Comparison of ENCODE assay signal across 16 cellular contexts in genomic region chr4:109735566-109736454, GRCh38. TPM values are rescaled to one million over a fixed set of nuclear protein-coding genes. Genes with fewer than 3 reads are reported as not detected.
DNase-seq lines count a peak whose midpoint lies in the region; ATAC-seq, FAIRE-seq and TF ChIP-seq lines count a peak whose summit lies in the region.
"Had no signal": no experiment of that assay in that cellular context is flagged by ENCODE, and none has a peak within 500 bp of the region (broad histone marks: within the 10 kb centered on the region; RNA-seq: fewer than 3 reads in every experiment).

No MANE protein-coding gene starts in this region.

- H2BK20ac ChIP-seq in IMR-90 (ENCODE audit: low read depth, low read length): 0 out of 2 replicates have a peak overlapping the region, but pooled peaks have one; percentile 21

- H2BK15ac ChIP-seq in IMR-90 (ENCODE audit: low read depth, low read length): peak overlapping the region; percentile 36; the same call in 1 of the 3 replicates

- TF ChIP-seq EP300 in K562 (IDR thresholded peaks at IDR 0.05; ENCODE audit: low read length): peak; percentile 86

- H3K23ac ChIP-seq in IMR-90 (ENCODE audit: low read depth, low read length): no peak overlapping the region; the same call in 1 of the 2 replicates

- ATAC-seq in IMR-90 (ENCODE audit: low read depth) (peak; percentile 92), K562 (peak; percentile 88)
- ATAC-seq: natural killer cell, psoas muscle had no signal

- no peak overlapping the region for H2AK9ac ChIP-seq in IMR-90 (replicated peaks; ENCODE audit: low read depth, low read length, poor library complexity)

- peaks cover 7% of the 10 kb centered on the region for H3K4me1 ChIP-seq in IMR-90 (ENCODE audit: control insufficient read depth, insufficient read depth, low read length)
- H3K4me1 ChIP-seq in K562 (replicated peaks in 1 of 2; ENCODE audit: control insufficient read depth in 2 of 2, insufficient read depth in 2 of 2, low read length in 2 of 2): peaks cover 17 to 40% of the 10 kb centered on the region in 2 experiments
- H3K4me1 ChIP-seq in HAP-1: peaks cover 1% of the 10 kb centered on the region
- H3K4me1 ChIP-seq: ascending aorta, psoas muscle had no signal

- dilution Hi-C loops in IMR-90 (cut with HindIII; ENCODE audit: low sequenced_read_pairs, unreplicated experiment): no loop called here

- peak overlapping the region; percentile 92 for H3K18ac ChIP-seq in IMR-90 (ENCODE audit: low read depth, low read length)

- no peaks in the 10 kb centered on the region for H3K79me1 ChIP-seq in IMR-90 (ENCODE audit: low read depth in 1 of 2, low read length in 2 of 2)

- peak; percentile 99 for FAIRE-seq in K562 (lab: Jason Lieb, UNC)

- H3K27ac ChIP-seq in IMR-90 (ENCODE audit: insufficient read depth, low read length) (peak overlapping the region; percentile 80; the same call in 1 of the 2 replicates), K562 (ENCODE audit: extremely low read depth, low read depth, low read length) (peak overlapping the region; percentile 66)
- H3K27ac ChIP-seq: ascending aorta, dorsolateral prefrontal cortex, psoas muscle had no signal

- TF ChIP-seq RAD21 in IMR-90 (IDR thresholded peaks at IDR 0.05; ENCODE audit: low read length) (no peak), K562 (CRISPR knock-in tag; conservative IDR thresholded peaks at IDR 0.05 in 1 of 2, IDR thresholded peaks at IDR 0.05 in 1 of 2) (no peak)

- in situ Hi-C loops in Caki2 (cut with HindIII; ENCODE audit: low pct_unique_long_range_greater_than_20kb, low sequenced_read_pairs) (no loop called here), IMR-90 (cut with MboI; ENCODE audit: low sequenced_read_pairs) (no loop called here), K562 (cut with MboI) (no loop called here), HAP-1 (cut with MboI; ENCODE audit: low sequenced_read_pairs) (no loop called here)

- BruUV-seq in IMR-90 (replicated peaks; lab: Mats Ljungman, UMichigan) (no TSS peak), K562 (replicated peaks; lab: Mats Ljungman, UMichigan) (no TSS peak)

- TF ChIP-seq CTCF in IMR-90 (conservative IDR thresholded peaks at IDR 0.05; ENCODE audit: low read depth, low read length): no peak
- TF ChIP-seq CTCF in K562 (IDR thresholded peaks at IDR 0.05 in 2 of 3, conservative IDR thresholded peaks at IDR 0.05 in 1 of 3; ENCODE audit: insufficient read depth in 2 of 3, low read depth in 1 of 3, low read length in 3 of 3): no peak

- H3K36me3 ChIP-seq in IMR-90 (ENCODE audit: control insufficient read depth, insufficient read depth, low read length) (no peaks in the 10 kb centered on the region), K562 (ENCODE audit: control insufficient read depth, insufficient read depth, low read length) (no peaks in the 10 kb centered on the region), HAP-1 (replicated peaks) (no peaks in the 10 kb centered on the region)
- H3K36me3 ChIP-seq: ascending aorta had no signal

- no peaks in the 10 kb centered on the region for H3K79me2 ChIP-seq in K562 (ENCODE audit: control insufficient read depth, insufficient read depth, low read length)

- H3K9me3 ChIP-seq in IMR-90 (ENCODE audit: control insufficient read depth, insufficient read depth, low read length) (no peaks in the 10 kb centered on the region), K562 (replicated peaks; ENCODE audit: control insufficient read depth, insufficient read depth, low read depth, low read length) (no peaks in the 10 kb centered on the region), HAP-1 (no peaks in the 10 kb centered on the region)
- H3K9me3 ChIP-seq: ascending aorta, psoas muscle had no signal

- H4K5ac ChIP-seq in IMR-90 (ENCODE audit: low read depth, low read length): peak overlapping the region; percentile 81

- peak overlapping the region; percentile 72; the same call in 1 of the 2 replicates for H3K14ac ChIP-seq in IMR-90 (replicated peaks; ENCODE audit: low read depth, low read length)

- H4K20me1 ChIP-seq in IMR-90 (ENCODE audit: insufficient read depth, low read length): no peaks in the 10 kb centered on the region
- no peaks in the 10 kb centered on the region for H4K20me1 ChIP-seq in K562 (replicated peaks; ENCODE audit: control insufficient read depth, insufficient read depth, low read length)

- intact Hi-C loops in IMR-90 (cut with micrococcal nuclease) (no loop called here), K562 (cut with micrococcal nuclease) (no loop called here)

- H2AK5ac ChIP-seq in IMR-90 (ENCODE audit: low read depth, low read length): no peak overlapping the region

- CTCF ChIA-PET in IMR-90 (lab: Yijun Ruan, JAX) (no interaction called here), K562 (lab: Yijun Ruan, JAX; ENCODE audit: low intra/inter-chr PET ratio) (no interaction called here)

- H3K4ac ChIP-seq in IMR-90 (ENCODE audit: low read depth, low read length): peak overlapping the region; percentile 36; the same call in 1 of the 2 replicates

- H3K4me2 ChIP-seq in IMR-90 (ENCODE audit: low read depth, low read length) (peak overlapping the region; percentile 65; the same call in 1 of the 2 replicates), K562 (ENCODE audit: insufficient read depth, low read length) (peak overlapping the region; percentile 32; the same call in 1 of the 2 replicates)

- H3K9me1 ChIP-seq in IMR-90 (ENCODE audit: insufficient read depth, low read length) (no peaks in the 10 kb centered on the region), K562 (ENCODE audit: control insufficient read depth, insufficient read depth, low read length) (no peaks in the 10 kb centered on the region)

- POLR2A ChIA-PET in IMR-90 (lab: Charles Lee; ENCODE audit: unreplicated experiment) (no interaction called here), K562 (lab: Yijun Ruan, JAX) (interaction anchor here (1.0 to 1.1 kb wide), 2 partner anchors 16 to 79 kb away, joined by 3 read pairs; partner anchors contain the start of gene GAR1)

- H4K91ac ChIP-seq in IMR-90 (ENCODE audit: insufficient read depth, low read depth, low read length): peak overlapping the region; percentile 31; the same call in 1 of the 2 replicates

- H2AFZ ChIP-seq in IMR-90 (replicated peaks; ENCODE audit: low read length, poor library complexity) (no peak overlapping the region), K562 (ENCODE audit: low read depth, low read length) (peak overlapping the region; percentile 84)

- no peak for TF ChIP-seq POLR2A in IMR-90 (IDR thresholded peaks at IDR 0.05; ENCODE audit: low read depth, low read length)
- TF ChIP-seq POLR2A in K562 (conservative IDR thresholded peaks at IDR 0.05): 0 out of 2 replicates have a peak, but pooled peaks have one; percentile 36

- no peak overlapping the region for H3K4me3 ChIP-seq in IMR-90 (ENCODE audit: insufficient read depth, low read depth, low read length)
- no peak overlapping the region for H3K4me3 ChIP-seq in K562
- no peak overlapping the region for H3K4me3 ChIP-seq in HAP-1
- H3K4me3 ChIP-seq: ascending aorta, dorsolateral prefrontal cortex, psoas muscle had no signal

- H2BK5ac ChIP-seq in IMR-90 (ENCODE audit: low read depth, low read length, poor library complexity, severe bottlenecking): peak overlapping the region; percentile 70

- H3K9ac ChIP-seq in IMR-90 (ENCODE audit: low read depth, low read length) (peak overlapping the region; percentile 64; the same call in 1 of the 2 replicates), K562 (ENCODE audit: insufficient read depth in 1 of 2, low read depth in 2 of 2, low read length in 2 of 2) (peak overlapping the region in 1 of 2 experiments; percentile 33; a peak in 1 of 4 replicates)

- H4K8ac ChIP-seq in IMR-90 (ENCODE audit: low read depth in 2 of 2, low read length in 2 of 2): peak overlapping the region; percentile 85 to 86

- no peak overlapping the region for H3K56ac ChIP-seq in IMR-90 (ENCODE audit: extremely low read depth, insufficient read depth, low read length)

- no peaks in the 10 kb centered on the region for H3K27me3 ChIP-seq in IMR-90 (ENCODE audit: control insufficient read depth, insufficient read depth, low read length)
- H3K27me3 ChIP-seq in K562 (ENCODE audit: control insufficient read depth in 2 of 2, insufficient read depth in 2 of 2, low read length in 2 of 2): no peaks in the 10 kb centered on the region
- H3K27me3 ChIP-seq in HAP-1 (ENCODE audit: low read depth): no peaks in the 10 kb centered on the region
- H3K27me3 ChIP-seq: ascending aorta had no signal

- DNase-seq in Caki2 (ENCODE audit: low read depth): peak; percentile 6
- DNase-seq in IMR-90: peak; percentile 50
- DNase-seq in K562 (ENCODE audit: extremely low read depth in 1 of 4, low spot score in 3 of 4): peak in 2 of 4 experiments; percentile 53 to 94
- peak; percentile 8 for DNase-seq in left kidney (ENCODE audit: low read depth, low spot score)
- DNase-seq in SHP77 (lab: John Stamatoyannopoulos, UW): no peak
- no peak for DNase-seq in effector CD8-positive, alpha-beta T cell (lab: John Stamatoyannopoulos, UW)
- no peak for DNase-seq in HAP-1 (ENCODE audit: low spot score in 2 of 2)
- no peak for DNase-seq in HPDE6-E6E7 (ENCODE audit: extremely low spot score)
- DNase-seq: activated gamma-delta T cell treated with Interleukin-2 at 50 U/mL for 16 hours, dorsolateral prefrontal cortex, hippocampal formation, natural killer cell, NCI-H1930, psoas muscle, RPMI8226 had no signal

- H2BK120ac ChIP-seq in IMR-90 (ENCODE audit: low read depth, low read length): peak overlapping the region; percentile 61

- no CpG with 5 or more reads among the region's 8 CpGs for WGBS in IMR-90 (ENCODE audit: extremely low coverage in 2 of 2, insufficient read length in 1 of 2), 2 experiments
- 22% methylated on average over 8 of the region's 8 CpGs for WGBS in K562 (ENCODE audit: insufficient coverage, low coverage, missing lambda C conversion rate)

RNA-seq across cellular contexts. Expression of gene PLA2G12A, which starts 5.9 kb away (rescaled TPM):
- total RNA-seq in Caki2 (2014; rRNA removed; shearing (Covaris generic); ENCODE audit: low replicate concordance): 11.4 and 17.3 TPM in 2 replicates
- total RNA-seq in IMR-90 (2012; rRNA removed) (8.9 and 17.4 TPM in 2 replicates), K562 (2014; rRNA removed) (29.4 and 39.8 TPM in 2 replicates), K562 (2014; rRNA removed; fragmentation: Illumina TruSeq; extraction: Trizol) (132 and 135 TPM in 2 replicates), K562 (2015; rRNA removed; fragmentation: Illumina TruSeq; extraction: Trizol) (98.1 and 103 TPM in 2 replicates), K562 (2021) (92.3 and 94.7 TPM in 2 replicates)
- polyA plus RNA-seq in IMR-90 (2012; rRNA removed) (10.3 and 12.0 TPM in 2 replicates), K562 (2011; rRNA removed) (202 and 226 TPM in 2 replicates), K562 (2014; fragmentation: Illumina TruSeq; extraction: Trizol) (77.9 and 80.5 TPM in 2 replicates), K562 (2014; fragmentation: Nextera tagmentation; extraction: Ambion mirVana) (10 to 100 TPM; 24.2 to 24.6 TPM), K562 (2014; rRNA removed) (38.0 and 50.3 TPM in 2 replicates)
- polyA plus RNA-seq in IMR-90 (2012; cell fraction: cytosol; rRNA removed): 5.8 and 16.9 TPM in 2 replicates
- polyA plus RNA-seq in IMR-90 (2012; cell fraction: nucleus; rRNA removed; ENCODE audit: low replicate concordance): 2.3 and 5.0 TPM in 2 replicates
- total RNA-seq in K562 (2011; cell fraction: chromatin; rRNA removed; ENCODE audit: low replicate concordance): 43.6 and 47.1 TPM in 2 replicates
- 20.8 and 67.1 TPM in 2 replicates for total RNA-seq in K562 (2011; cell fraction: nucleolus; rRNA removed)
- 55.1 and 66.2 TPM in 2 replicates for total RNA-seq in K562 (2011; cell fraction: nucleoplasm; rRNA removed)
- 38.2 and 45.9 TPM in 2 replicates for polyA plus RNA-seq in K562 (2011; cell fraction: cytosol; rRNA removed)
- polyA plus RNA-seq in K562 (2011; cell fraction: nucleus; rRNA removed): 49.3 and 54.8 TPM in 2 replicates
- 95.6 and 100 TPM in 2 replicates for polyA plus RNA-seq in K562 (2012)
- polyA minus RNA-seq in K562 (2011; rRNA and poly(A)+ RNA removed): 228 and 290 TPM in 2 replicates
- 60.1 and 93.2 TPM in 2 replicates for polyA minus RNA-seq in K562 (2011; cell fraction: cytosol; rRNA and poly(A)+ RNA removed)
- polyA minus RNA-seq in K562 (2011; cell fraction: nucleus; rRNA and poly(A)+ RNA removed): 12.9 and 16.7 TPM in 2 replicates

RNA-seq across cellular contexts. Expression of gene CASP6, which starts 32.6 kb away (rescaled TPM):
- 32.7 and 34.1 TPM in 2 replicates for total RNA-seq in Caki2 (2014; rRNA removed; shearing (Covaris generic); ENCODE audit: low replicate concordance)
- total RNA-seq in IMR-90 (2012; rRNA removed) (44.1 and 45.0 TPM in 2 replicates), K562 (2014; rRNA removed) (34.3 and 39.1 TPM in 2 replicates), K562 (2014; rRNA removed; fragmentation: Illumina TruSeq; extraction: Trizol) (31.7 and 42.2 TPM in 2 replicates), K562 (2015; rRNA removed; fragmentation: Illumina TruSeq; extraction: Trizol) (47.7 and 48.1 TPM in 2 replicates), K562 (2021) (20.8 and 22.3 TPM in 2 replicates)
- polyA plus RNA-seq in IMR-90 (2012; rRNA removed) (19.8 and 25.0 TPM in 2 replicates), K562 (2011; rRNA removed) (56.7 and 72.7 TPM in 2 replicates), K562 (2014; fragmentation: Illumina TruSeq; extraction: Trizol) (52.1 and 57.5 TPM in 2 replicates), K562 (2014; fragmentation: Nextera tagmentation; extraction: Ambion mirVana) (10 to 100 TPM; 23.0 to 31.7 TPM), K562 (2014; rRNA removed) (47.4 and 50.9 TPM in 2 replicates)
- polyA plus RNA-seq in IMR-90 (2012; cell fraction: cytosol; rRNA removed): 9.0 and 9.4 TPM in 2 replicates
- 3.6 and 23.6 TPM in 2 replicates for polyA plus RNA-seq in IMR-90 (2012; cell fraction: nucleus; rRNA removed; ENCODE audit: low replicate concordance)
- 8.4 and 10.8 TPM in 2 replicates for total RNA-seq in K562 (2011; cell fraction: chromatin; rRNA removed; ENCODE audit: low replicate concordance)
- total RNA-seq in K562 (2011; cell fraction: nucleolus; rRNA removed): 6.1 and 7.5 TPM in 2 replicates
- 5.4 and 8.3 TPM in 2 replicates for total RNA-seq in K562 (2011; cell fraction: nucleoplasm; rRNA removed)
- 24.9 and 48.9 TPM in 2 replicates for polyA plus RNA-seq in K562 (2011; cell fraction: cytosol; rRNA removed)
- 9.4 and 11.0 TPM in 2 replicates for polyA plus RNA-seq in K562 (2011; cell fraction: nucleus; rRNA removed)
- 31.2 and 32.9 TPM in 2 replicates for polyA plus RNA-seq in K562 (2012)
- polyA minus RNA-seq in K562 (2011; rRNA and poly(A)+ RNA removed): 62.8 and 69.4 TPM in 2 replicates
- 16.0 and 25.0 TPM in 2 replicates for polyA minus RNA-seq in K562 (2011; cell fraction: cytosol; rRNA and poly(A)+ RNA removed)
- 2.0 and 8.3 TPM in 2 replicates for polyA minus RNA-seq in K562 (2011; cell fraction: nucleus; rRNA and poly(A)+ RNA removed)
- total RNA-seq: ascending aorta had no signal

Comparison
In these comparisons a context has a peak if more than half of its experiments do, and no peak if none do; other contexts are left out.
1. DNase-seq: peak in Caki2 (single experiment), IMR-90 (single experiment) and left kidney (single experiment); none in SHP77 (0 of 2), effector CD8-positive, alpha-beta T cell (single experiment), HAP-1 (0 of 2) and HPDE6-E6E7 (single experiment).